Comparison of ENCODE assay signal across 8 cellular contexts in the genomic region with DNA sequence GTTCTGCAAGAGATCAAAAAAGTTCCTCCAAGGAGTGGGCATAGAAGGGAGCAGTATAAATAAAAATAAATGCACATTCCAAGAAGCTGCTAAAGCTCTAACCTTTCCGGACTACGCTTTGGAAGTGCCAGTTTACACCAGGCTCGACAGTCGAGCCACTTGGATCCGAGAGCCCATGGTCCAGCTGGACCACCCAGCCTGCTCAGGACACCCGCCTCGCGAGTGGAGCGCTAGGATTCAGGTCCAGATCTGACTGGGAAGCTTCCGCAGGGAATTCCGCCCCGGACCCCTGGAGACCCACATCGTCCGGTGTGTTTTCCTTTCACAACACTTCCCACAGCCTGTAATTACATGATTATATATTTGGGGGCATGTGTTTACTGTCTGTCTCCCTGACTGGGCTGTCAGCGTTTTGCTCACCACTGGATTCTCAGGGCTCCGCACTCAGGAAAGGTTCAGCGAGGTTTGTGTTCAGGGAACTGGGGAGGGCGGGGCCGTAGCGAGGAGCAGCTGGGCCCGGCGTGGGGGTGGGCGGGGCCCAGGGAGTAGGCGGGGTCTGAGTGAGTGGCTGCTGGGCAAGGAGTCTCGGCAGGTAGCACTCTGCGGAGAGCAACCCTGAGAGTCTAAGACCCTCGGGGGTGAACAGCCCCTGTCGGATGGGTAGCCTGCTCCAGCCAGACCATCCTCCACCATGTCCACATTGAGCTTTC. TPM values are rescaled to one million over a fixed set of nuclear protein-coding genes. Genes with fewer than 3 reads are reported as not detected.
A peak's percentile ranks its signal among the peaks of the same experiment; 100 is the strongest.
DNase-seq lines count a peak whose midpoint lies in the region; TF ChIP-seq lines count a peak whose summit lies in the region.

No MANE protein-coding gene starts in this region.

- TF ChIP-seq CTCF in HFF-Myc (IDR thresholded peaks at IDR 0.05; ENCODE audit: low read depth, low read length, missing control alignments) (no peak), epithelial cell of esophagus (IDR thresholded peaks at IDR 0.05; ENCODE audit: insufficient read depth, low read depth, low read length, missing control alignments) (no peak)

- H3K27ac ChIP-seq in muscle layer of colon (ENCODE audit: low read depth, low read length): no peak overlapping the region

- H3K9ac ChIP-seq in muscle layer of colon (ENCODE audit: low read length): peak overlapping the region; percentile 22

- no peaks in the 10 kb centered on the region for H3K36me3 ChIP-seq in muscle layer of colon (ENCODE audit: insufficient read depth, low read length)

- H3K4me3 ChIP-seq in HFF-Myc (replicated peaks; ENCODE audit: low read depth, low read length): peak overlapping the region; percentile 47
- H3K4me3 ChIP-seq in epithelial cell of esophagus (ENCODE audit: low read length): peak overlapping the region; percentile 38
- H3K4me3 ChIP-seq in muscle layer of colon (ENCODE audit: low read depth in 1 of 2, low read length in 2 of 2): peak overlapping the region; percentile 2 to 45

- DNase-seq in Daoy (ENCODE audit: low read depth) (peak; percentile 80), HFF-Myc (ENCODE audit: extremely low read depth, low read depth) (no peak), NCI-H2227 treated with DMSO at 0.1 percent for 48 hours (lab: John Stamatoyannopoulos, UW) (peak; percentile 96), epithelial cell of esophagus (ENCODE audit: low read depth) (peak; percentile 83), NK-92 (lab: John Stamatoyannopoulos, UW; ENCODE audit: unreplicated experiment) (no peak)
- peak; percentile 85 for DNase-seq in activated CD8-positive, alpha-beta memory T cell treated with anti-CD3 and anti-CD28 coated beads, Interleukin-2, amount 50 U/mL, for 48 hours
- peak; percentile 86 for DNase-seq in stimulated activated CD8-positive, alpha-beta memory T cell treated with anti-CD3 and anti-CD28 coated beads, Interleukin-4, amount 100 ng/mL, for 48 hours

- H3K9me3 ChIP-seq in muscle layer of colon (ENCODE audit: low read length): no peaks in the 10 kb centered on the region

- no peaks in the 10 kb centered on the region for H3K4me1 ChIP-seq in muscle layer of colon (ENCODE audit: insufficient read depth, low read length)

- H3K27me3 ChIP-seq in muscle layer of colon (ENCODE audit: control insufficient read depth in 1 of 2, insufficient read depth in 2 of 2, low read length in 2 of 2): peaks cover 0 to 1% of the 10 kb centered on the region in 2 donors

RNA-seq across cellular contexts. Expression of gene TMEM263, which starts 52.3 kb away (rescaled TPM):
- 56.6 and 58.5 TPM in 2 replicates for total RNA-seq in Daoy (2014; rRNA removed; shearing (Covaris generic))

Comparison
In these comparisons a context has a peak if more than half of its experiments do, and no peak if none do; other contexts are left out.
1. DNase-seq: peak in Daoy (single experiment), NCI-H2227 treated with DMSO at 0.1 percent for 48 hours (single experiment), activated CD8-positive, alpha-beta memory T cell treated with anti-CD3 and anti-CD28 coated beads, Interleukin-2, amount 50 U/mL, for 48 hours (single experiment), epithelial cell of esophagus (single experiment) and stimulated activated CD8-positive, alpha-beta memory T cell treated with anti-CD3 and anti-CD28 coated beads, Interleukin-4, amount 100 ng/mL, for 48 hours (single experiment); none in HFF-Myc (single experiment) and NK-92 (single experiment).
2. Peak in every context shown above with its lines, with median percentiles within 50 percentile points of each other: H3K4me3 ChIP-seq.